Comparison of ENCODE assay signal across 26 cellular contexts in genomic region chr3:129864519-129864918, GRCh38.
"Had no signal": no experiment of that assay in that cellular context is flagged by ENCODE, and none has a peak within 500 bp of the region (broad histone marks: within the 10 kb centered on the region; RNA-seq: fewer than 3 reads in every experiment).

No MANE protein-coding gene starts in this region.

- H3K27ac ChIP-seq: left lung, lower lobe of right lung, ovary, right atrium auricular region, right lobe of liver, tibial nerve, uterus had no signal

- H3K27me3 ChIP-seq: left lung, ovary, right atrium auricular region, right lobe of liver, tibial nerve, uterus had no signal

- H3K9me3 ChIP-seq: left lung, lower lobe of right lung, ovary, right atrium auricular region, right lobe of liver, tibial nerve, uterus had no signal

- H3K27ac Mint-ChIP-seq: progenitor cell of endocrine pancreas; stimulated activated memory B cell treated with anti-CD40 and anti-IgM and Interleukin-4, amounts not matched to agents 10 μg/mL and 1 μg/mL and 100 μg/mL, for 72 hours; stimulated activated naive CD8-positive, alpha-beta T cell treated with anti-CD3 and anti-CD28 coated beads, Interleukin-15, amount 100 ng/mL, for 72 hours; type B pancreatic cell had no signal

- H3K27me3 Mint-ChIP-seq: progenitor cell of endocrine pancreas; stimulated activated memory B cell treated with anti-CD40 and anti-IgM and Interleukin-4, amounts not matched to agents 10 μg/mL and 1 μg/mL and 100 μg/mL, for 72 hours; stimulated activated naive CD8-positive, alpha-beta T cell treated with anti-CD3 and anti-CD28 coated beads, Interleukin-15, amount 100 ng/mL, for 72 hours; type B pancreatic cell had no signal

- DNase-seq: hypothalamus; immature natural killer cell; kidney; left colon; left lung; lower lobe of right lung; mammary epithelial cell; mesenchymal stem cell; natural killer cell; ovary; right lobe of liver; stimulated activated CD4-positive, alpha-beta T cell treated with anti-CD3 and anti-CD28 coated beads, Interleukin-1b, Interleukin-23, amount 100 ng/mL, for 48 hours; stimulated activated CD4-positive, alpha-beta T cell treated with anti-CD3 and anti-CD28 coated beads, Interleukin-2, amount 100 ng/mL, for 48 hours; stimulated activated CD4-positive, alpha-beta T cell treated with anti-CD3 and anti-CD28 coated beads, Interleukin-4, amount 100 ng/mL, for 4 hours; stimulated activated CD8-positive, alpha-beta memory T cell treated with anti-CD3 and anti-CD28 coated beads, Interleukin-4, amount 100 ng/mL, for 48 hours; stimulated activated naive CD4-positive, alpha-beta T cell treated with Interleukin-2 at 50 U/mL for 16 hours; stimulated activated naive CD8-positive, alpha-beta T cell treated with anti-CD3 and anti-CD28 coated beads, Interleukin-15, amount 100 ng/mL, for 72 hours; substantia nigra; uterus had no signal

- H3K4me3 Mint-ChIP-seq: immature natural killer cell; natural killer cell; stimulated activated memory B cell treated with anti-CD40 and anti-IgM and Interleukin-4, amounts not matched to agents 10 μg/mL and 1 μg/mL and 100 μg/mL, for 72 hours; stimulated activated naive CD8-positive, alpha-beta T cell treated with anti-CD3 and anti-CD28 coated beads, Interleukin-15, amount 100 ng/mL, for 72 hours; type B pancreatic cell had no signal

- FAIRE-seq: islet of Langerhans, kidney had no signal

- H3K9me3 Mint-ChIP-seq: immature natural killer cell; natural killer cell; stimulated activated memory B cell treated with anti-CD40 and anti-IgM and Interleukin-4, amounts not matched to agents 10 μg/mL and 1 μg/mL and 100 μg/mL, for 72 hours; stimulated activated naive CD8-positive, alpha-beta T cell treated with anti-CD3 and anti-CD28 coated beads, Interleukin-15, amount 100 ng/mL, for 72 hours; type B pancreatic cell had no signal

- H3K4me1 ChIP-seq: lower lobe of right lung, right lobe of liver, uterus had no signal

- H3K4me2 ChIP-seq: smooth muscle cell had no signal

- H3K4me3 ChIP-seq: left lung, lower lobe of right lung, ovary, right atrium auricular region, right lobe of liver, smooth muscle cell, tibial nerve, uterus had no signal

- ATAC-seq: left colon; left lung; lower lobe of right lung; natural killer cell; stimulated activated memory B cell treated with anti-CD40 and anti-IgM and Interleukin-4, amounts not matched to agents 10 μg/mL and 1 μg/mL and 100 μg/mL, for 72 hours; stimulated activated naive CD8-positive, alpha-beta T cell treated with anti-CD3 and anti-CD28 coated beads, Interleukin-15, amount 100 ng/mL, for 72 hours had no signal

- H3K36me3 Mint-ChIP-seq: natural killer cell had no signal
